ENCODE assay signal across 1 cellular context in the genomic region with DNA sequence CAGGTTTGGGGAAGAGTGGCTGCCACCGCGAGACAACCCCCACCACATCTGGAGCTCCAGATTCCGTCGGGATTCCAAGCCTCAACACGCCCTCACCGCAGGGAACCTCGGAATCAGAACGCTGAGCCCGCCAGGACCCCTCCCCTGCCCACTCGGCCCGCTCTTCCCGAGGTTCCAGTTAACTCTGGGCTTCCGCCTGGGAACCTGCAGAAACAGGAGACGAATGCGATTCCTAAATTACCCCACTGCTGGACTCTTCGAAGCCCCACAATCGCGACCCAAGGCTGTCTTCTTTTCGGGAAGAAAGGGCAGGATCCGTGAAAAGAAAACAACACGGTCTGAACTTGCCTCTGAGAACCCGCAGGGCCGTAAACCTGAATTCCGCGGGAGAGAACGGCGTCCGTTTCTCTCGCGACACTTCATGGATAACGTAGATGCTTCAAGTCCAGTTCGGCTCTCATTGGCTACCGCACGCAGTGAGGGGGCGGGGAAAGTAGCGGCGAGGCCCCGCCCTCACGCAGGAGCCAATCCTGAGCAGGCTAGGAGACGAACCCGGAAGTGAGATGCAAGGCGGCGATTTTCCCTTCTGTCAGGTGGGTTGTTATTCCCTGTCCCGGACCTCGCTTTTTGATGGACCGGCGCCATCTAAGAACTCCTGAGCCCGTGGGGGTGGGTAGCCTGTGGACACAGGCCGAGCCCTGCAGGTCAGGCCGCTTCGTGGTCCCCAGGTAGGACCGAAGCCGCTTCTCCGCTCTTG.
TF ChIP-seq lines count a peak whose summit lies in the region.

A gene with protein sequence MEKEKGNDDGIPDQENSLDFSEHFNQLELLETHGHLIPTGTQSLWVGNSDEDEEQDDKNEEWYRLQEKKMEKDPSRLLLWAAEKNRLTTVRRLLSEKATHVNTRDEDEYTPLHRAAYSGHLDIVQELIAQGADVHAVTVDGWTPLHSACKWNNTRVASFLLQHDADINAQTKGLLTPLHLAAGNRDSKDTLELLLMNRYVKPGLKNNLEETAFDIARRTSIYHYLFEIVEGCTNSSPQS (plus strand): TSS at position 542 of the 757 bp plus-strand sequence. CDS start 2,710 bp downstream, outside the sequence.
A gene (minus strand): TSS at position 402 of the 757 bp plus-strand sequence. CDS start 1,043 bp downstream, outside the sequence.

TF ChIP-seq in GM12878, 131 proteins besides CTCF, POLR2A, EP300 and RAD21 (continued from another document and continues in another):
- TF ChIP-seq, protein P1, sequence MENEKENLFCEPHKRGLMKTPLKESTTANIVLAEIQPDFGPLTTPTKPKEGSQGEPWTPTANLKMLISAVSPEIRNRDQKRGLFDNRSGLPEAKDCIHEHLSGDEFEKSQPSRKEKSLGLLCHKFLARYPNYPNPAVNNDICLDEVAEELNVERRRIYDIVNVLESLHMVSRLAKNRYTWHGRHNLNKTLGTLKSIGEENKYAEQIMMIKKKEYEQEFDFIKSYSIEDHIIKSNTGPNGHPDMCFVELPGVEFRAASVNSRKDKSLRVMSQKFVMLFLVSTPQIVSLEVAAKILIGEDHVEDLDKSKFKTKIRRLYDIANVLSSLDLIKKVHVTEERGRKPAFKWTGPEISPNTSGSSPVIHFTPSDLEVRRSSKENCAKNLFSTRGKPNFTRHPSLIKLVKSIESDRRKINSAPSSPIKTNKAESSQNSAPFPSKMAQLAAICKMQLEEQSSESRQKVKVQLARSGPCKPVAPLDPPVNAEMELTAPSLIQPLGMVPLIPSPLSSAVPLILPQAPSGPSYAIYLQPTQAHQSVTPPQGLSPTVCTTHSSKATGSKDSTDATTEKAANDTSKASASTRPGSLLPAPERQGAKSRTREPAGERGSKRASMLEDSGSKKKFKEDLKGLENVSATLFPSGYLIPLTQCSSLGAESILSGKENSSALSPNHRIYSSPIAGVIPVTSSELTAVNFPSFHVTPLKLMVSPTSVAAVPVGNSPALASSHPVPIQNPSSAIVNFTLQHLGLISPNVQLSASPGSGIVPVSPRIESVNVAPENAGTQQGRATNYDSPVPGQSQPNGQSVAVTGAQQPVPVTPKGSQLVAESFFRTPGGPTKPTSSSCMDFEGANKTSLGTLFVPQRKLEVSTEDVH (IDR thresholded peaks at IDR 0.05; ENCODE audit: low read depth, partially characterized antibody): peak; percentile 63
- TF ChIP-seq BACH1 (IDR thresholded peaks at IDR 0.05; ENCODE audit: borderline replicate concordance) (no peak), CREM (IDR thresholded peaks at IDR 0.05; ENCODE audit: low read depth) (peak; percentile 26; the same call in 1 of the 2 replicates), YY1 (IDR thresholded peaks at IDR 0.05; ENCODE audit: low read depth, low read length) (0 out of 2 replicates have a peak, but pooled peaks have one; percentile 1), YBX1 (IDR thresholded peaks at IDR 0.05) (no peak), CREB1 (IDR thresholded peaks at IDR 0.05; ENCODE audit: low read depth) (peak; percentile 73), MTA2 (IDR thresholded peaks at IDR 0.05; ENCODE audit: low read depth) (no peak), ZSCAN29 (IDR thresholded peaks at IDR 0.05) (no peak), NBN (IDR thresholded peaks at IDR 0.05) (peak; percentile 59), KDM1A (IDR thresholded peaks at IDR 0.05; ENCODE audit: borderline replicate concordance) (no peak), MYC (IDR thresholded peaks at IDR 0.05; ENCODE audit: insufficient read depth, insufficient read length, insufficient replicate concordance, low read length, severe bottlenecking) (no peak), ETV6 (conservative IDR thresholded peaks at IDR 0.05 in 1 of 2, IDR thresholded peaks at IDR 0.05 in 1 of 2; ENCODE audit: borderline replicate concordance in 1 of 2, low read depth in 1 of 2) (no peak), SMARCA5 (IDR thresholded peaks at IDR 0.05) (no peak), NR2F1 (conservative IDR thresholded peaks at IDR 0.05) (no peak), MEF2A (IDR thresholded peaks at IDR 0.05; ENCODE audit: insufficient read depth, low read depth, low read length) (no peak), TBL1XR1 (IDR thresholded peaks at IDR 0.05; ENCODE audit: low read depth, low read length) (no peak), HDGF (IDR thresholded peaks at IDR 0.05) (peak; percentile 59; the same call in 1 of the 2 replicates), SMAD1 (IDR thresholded peaks at IDR 0.05; ENCODE audit: low read depth, partially characterized antibody) (no peak), CBX5 (IDR thresholded peaks at IDR 0.05; ENCODE audit: low read depth) (no peak), MXI1 (IDR thresholded peaks at IDR 0.05; ENCODE audit: low read depth, low read length) (peak; percentile 64), MYB (IDR thresholded peaks at IDR 0.05; ENCODE audit: borderline replicate concordance, low read depth, low read length) (no peak), SUZ12 (IDR thresholded peaks at IDR 0.05; ENCODE audit: unreplicated experiment) (no peak), SP1 (IDR thresholded peaks at IDR 0.05; ENCODE audit: low read depth, low read length) (peak; percentile 86), NFIC (IDR thresholded peaks at IDR 0.05; ENCODE audit: low read depth, low read length) (peak; percentile 57; the same call in 1 of the 2 replicates), TAF1 (IDR thresholded peaks at IDR 0.05; ENCODE audit: borderline replicate concordance, low read depth, low read length) (0 out of 2 replicates have a peak, but pooled peaks have one; percentile 42), JUNB (IDR thresholded peaks at IDR 0.05) (no peak), BHLHE40 (IDR thresholded peaks at IDR 0.05; ENCODE audit: borderline replicate concordance in 1 of 2, low read depth in 2 of 2, low read length in 1 of 2) (peak in 1 of 2 experiments; percentile 60; a peak in 1 of 4 replicates), NR2C1 (IDR thresholded peaks at IDR 0.05) (no peak), EGR1 (IDR thresholded peaks at IDR 0.05; ENCODE audit: borderline replicate concordance in 1 of 2, low read depth in 2 of 2, low read length in 2 of 2) (no peak; a peak in 1 of 3 replicates), ZNF24 (IDR thresholded peaks at IDR 0.05) (no peak), EED (IDR thresholded peaks at IDR 0.05; ENCODE audit: low read depth) (no peak), CHD4 (IDR thresholded peaks at IDR 0.05) (no peak), CHD1 (IDR thresholded peaks at IDR 0.05; ENCODE audit: low read depth, low read length) (no peak), IRF4 (IDR thresholded peaks at IDR 0.05; ENCODE audit: low read depth, low read length) (0 out of 2 replicates have a peak, but pooled peaks have one; percentile 4), TARDBP (IDR thresholded peaks at IDR 0.05; ENCODE audit: borderline replicate concordance) (no peak)
- TF ChIP-seq, protein P2, sequence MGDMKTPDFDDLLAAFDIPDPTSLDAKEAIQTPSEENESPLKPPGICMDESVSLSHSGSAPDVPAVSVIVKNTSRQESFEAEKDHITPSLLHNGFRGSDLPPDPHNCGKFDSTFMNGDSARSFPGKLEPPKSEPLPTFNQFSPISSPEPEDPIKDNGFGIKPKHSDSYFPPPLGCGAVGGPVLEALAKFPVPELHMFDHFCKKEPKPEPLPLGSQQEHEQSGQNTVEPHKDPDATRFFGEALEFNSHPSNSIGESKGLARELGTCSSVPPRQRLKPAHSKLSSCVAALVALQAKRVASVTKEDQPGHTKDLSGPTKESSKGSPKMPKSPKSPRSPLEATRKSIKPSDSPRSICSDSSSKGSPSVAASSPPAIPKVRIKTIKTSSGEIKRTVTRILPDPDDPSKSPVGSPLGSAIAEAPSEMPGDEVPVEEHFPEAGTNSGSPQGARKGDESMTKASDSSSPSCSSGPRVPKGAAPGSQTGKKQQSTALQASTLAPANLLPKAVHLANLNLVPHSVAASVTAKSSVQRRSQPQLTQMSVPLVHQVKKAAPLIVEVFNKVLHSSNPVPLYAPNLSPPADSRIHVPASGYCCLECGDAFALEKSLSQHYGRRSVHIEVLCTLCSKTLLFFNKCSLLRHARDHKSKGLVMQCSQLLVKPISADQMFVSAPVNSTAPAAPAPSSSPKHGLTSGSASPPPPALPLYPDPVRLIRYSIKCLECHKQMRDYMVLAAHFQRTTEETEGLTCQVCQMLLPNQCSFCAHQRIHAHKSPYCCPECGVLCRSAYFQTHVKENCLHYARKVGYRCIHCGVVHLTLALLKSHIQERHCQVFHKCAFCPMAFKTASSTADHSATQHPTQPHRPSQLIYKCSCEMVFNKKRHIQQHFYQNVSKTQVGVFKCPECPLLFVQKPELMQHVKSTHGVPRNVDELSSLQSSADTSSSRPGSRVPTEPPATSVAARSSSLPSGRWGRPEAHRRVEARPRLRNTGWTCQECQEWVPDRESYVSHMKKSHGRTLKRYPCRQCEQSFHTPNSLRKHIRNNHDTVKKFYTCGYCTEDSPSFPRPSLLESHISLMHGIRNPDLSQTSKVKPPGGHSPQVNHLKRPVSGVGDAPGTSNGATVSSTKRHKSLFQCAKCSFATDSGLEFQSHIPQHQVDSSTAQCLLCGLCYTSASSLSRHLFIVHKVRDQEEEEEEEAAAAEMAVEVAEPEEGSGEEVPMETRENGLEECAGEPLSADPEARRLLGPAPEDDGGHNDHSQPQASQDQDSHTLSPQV (IDR thresholded peaks at IDR 0.05): no peak
- TF ChIP-seq, protein P3, sequence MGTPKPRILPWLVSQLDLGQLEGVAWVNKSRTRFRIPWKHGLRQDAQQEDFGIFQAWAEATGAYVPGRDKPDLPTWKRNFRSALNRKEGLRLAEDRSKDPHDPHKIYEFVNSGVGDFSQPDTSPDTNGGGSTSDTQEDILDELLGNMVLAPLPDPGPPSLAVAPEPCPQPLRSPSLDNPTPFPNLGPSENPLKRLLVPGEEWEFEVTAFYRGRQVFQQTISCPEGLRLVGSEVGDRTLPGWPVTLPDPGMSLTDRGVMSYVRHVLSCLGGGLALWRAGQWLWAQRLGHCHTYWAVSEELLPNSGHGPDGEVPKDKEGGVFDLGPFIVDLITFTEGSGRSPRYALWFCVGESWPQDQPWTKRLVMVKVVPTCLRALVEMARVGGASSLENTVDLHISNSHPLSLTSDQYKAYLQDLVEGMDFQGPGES (IDR thresholded peaks at IDR 0.05): no peak; the same call in 1 of the 2 replicates
- TF ChIP-seq, protein P4, sequence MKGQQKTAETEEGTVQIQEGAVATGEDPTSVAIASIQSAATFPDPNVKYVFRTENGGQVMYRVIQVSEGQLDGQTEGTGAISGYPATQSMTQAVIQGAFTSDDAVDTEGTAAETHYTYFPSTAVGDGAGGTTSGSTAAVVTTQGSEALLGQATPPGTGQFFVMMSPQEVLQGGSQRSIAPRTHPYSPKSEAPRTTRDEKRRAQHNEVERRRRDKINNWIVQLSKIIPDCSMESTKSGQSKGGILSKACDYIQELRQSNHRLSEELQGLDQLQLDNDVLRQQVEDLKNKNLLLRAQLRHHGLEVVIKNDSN (IDR thresholded peaks at IDR 0.05; ENCODE audit: borderline replicate concordance, extremely low read length, insufficient read depth, low read depth, low read length): no peak
- TF ChIP-seq, protein P5, sequence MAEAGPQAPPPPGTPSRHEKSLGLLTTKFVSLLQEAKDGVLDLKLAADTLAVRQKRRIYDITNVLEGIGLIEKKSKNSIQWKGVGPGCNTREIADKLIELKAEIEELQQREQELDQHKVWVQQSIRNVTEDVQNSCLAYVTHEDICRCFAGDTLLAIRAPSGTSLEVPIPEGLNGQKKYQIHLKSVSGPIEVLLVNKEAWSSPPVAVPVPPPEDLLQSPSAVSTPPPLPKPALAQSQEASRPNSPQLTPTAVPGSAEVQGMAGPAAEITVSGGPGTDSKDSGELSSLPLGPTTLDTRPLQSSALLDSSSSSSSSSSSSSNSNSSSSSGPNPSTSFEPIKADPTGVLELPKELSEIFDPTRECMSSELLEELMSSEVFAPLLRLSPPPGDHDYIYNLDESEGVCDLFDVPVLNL (IDR thresholded peaks at IDR 0.05; ENCODE audit: low read depth, low read length): peak; percentile 88
- TF ChIP-seq, protein P6, sequence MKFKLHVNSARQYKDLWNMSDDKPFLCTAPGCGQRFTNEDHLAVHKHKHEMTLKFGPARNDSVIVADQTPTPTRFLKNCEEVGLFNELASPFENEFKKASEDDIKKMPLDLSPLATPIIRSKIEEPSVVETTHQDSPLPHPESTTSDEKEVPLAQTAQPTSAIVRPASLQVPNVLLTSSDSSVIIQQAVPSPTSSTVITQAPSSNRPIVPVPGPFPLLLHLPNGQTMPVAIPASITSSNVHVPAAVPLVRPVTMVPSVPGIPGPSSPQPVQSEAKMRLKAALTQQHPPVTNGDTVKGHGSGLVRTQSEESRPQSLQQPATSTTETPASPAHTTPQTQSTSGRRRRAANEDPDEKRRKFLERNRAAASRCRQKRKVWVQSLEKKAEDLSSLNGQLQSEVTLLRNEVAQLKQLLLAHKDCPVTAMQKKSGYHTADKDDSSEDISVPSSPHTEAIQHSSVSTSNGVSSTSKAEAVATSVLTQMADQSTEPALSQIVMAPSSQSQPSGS (IDR thresholded peaks at IDR 0.05; ENCODE audit: low read length): no peak
- TF ChIP-seq, protein P7, sequence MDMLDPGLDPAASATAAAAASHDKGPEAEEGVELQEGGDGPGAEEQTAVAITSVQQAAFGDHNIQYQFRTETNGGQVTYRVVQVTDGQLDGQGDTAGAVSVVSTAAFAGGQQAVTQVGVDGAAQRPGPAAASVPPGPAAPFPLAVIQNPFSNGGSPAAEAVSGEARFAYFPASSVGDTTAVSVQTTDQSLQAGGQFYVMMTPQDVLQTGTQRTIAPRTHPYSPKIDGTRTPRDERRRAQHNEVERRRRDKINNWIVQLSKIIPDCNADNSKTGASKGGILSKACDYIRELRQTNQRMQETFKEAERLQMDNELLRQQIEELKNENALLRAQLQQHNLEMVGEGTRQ (IDR thresholded peaks at IDR 0.05; ENCODE audit: borderline replicate concordance, low read depth, low read length): no peak
- TF ChIP-seq, protein P8, sequence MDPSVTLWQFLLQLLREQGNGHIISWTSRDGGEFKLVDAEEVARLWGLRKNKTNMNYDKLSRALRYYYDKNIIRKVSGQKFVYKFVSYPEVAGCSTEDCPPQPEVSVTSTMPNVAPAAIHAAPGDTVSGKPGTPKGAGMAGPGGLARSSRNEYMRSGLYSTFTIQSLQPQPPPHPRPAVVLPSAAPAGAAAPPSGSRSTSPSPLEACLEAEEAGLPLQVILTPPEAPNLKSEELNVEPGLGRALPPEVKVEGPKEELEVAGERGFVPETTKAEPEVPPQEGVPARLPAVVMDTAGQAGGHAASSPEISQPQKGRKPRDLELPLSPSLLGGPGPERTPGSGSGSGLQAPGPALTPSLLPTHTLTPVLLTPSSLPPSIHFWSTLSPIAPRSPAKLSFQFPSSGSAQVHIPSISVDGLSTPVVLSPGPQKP (IDR thresholded peaks at IDR 0.05; ENCODE audit: low read depth, low read length): no peak
- TF ChIP-seq, protein P9, sequence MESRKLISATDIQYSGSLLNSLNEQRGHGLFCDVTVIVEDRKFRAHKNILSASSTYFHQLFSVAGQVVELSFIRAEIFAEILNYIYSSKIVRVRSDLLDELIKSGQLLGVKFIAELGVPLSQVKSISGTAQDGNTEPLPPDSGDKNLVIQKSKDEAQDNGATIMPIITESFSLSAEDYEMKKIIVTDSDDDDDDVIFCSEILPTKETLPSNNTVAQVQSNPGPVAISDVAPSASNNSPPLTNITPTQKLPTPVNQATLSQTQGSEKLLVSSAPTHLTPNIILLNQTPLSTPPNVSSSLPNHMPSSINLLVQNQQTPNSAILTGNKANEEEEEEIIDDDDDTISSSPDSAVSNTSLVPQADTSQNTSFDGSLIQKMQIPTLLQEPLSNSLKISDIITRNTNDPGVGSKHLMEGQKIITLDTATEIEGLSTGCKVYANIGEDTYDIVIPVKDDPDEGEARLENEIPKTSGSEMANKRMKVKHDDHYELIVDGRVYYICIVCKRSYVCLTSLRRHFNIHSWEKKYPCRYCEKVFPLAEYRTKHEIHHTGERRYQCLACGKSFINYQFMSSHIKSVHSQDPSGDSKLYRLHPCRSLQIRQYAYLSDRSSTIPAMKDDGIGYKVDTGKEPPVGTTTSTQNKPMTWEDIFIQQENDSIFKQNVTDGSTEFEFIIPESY (IDR thresholded peaks at IDR 0.05): no peak
